9 cellular contexts compared by ENCODE assay signal in genomic region chr6:6730831-6731230, GRCh38.
DNase-seq lines count a peak whose midpoint lies in the region; ATAC-seq and TF ChIP-seq lines count a peak whose summit lies in the region.
"Had no signal": no experiment of that assay in that cellular context is flagged by ENCODE, and none has a peak within 500 bp of the region (broad histone marks: within the 10 kb centered on the region; RNA-seq: fewer than 3 reads in every experiment).

No MANE protein-coding gene starts in this region.

- no peaks in the 10 kb centered on the region for H3K9me3 ChIP-seq in AG04450 (ENCODE audit: control insufficient read depth, insufficient read depth, low read length)
- H3K9me3 ChIP-seq in colonic mucosa, result no peaks in the 10 kb centered on the region

- H3K4me1 ChIP-seq in colonic mucosa, result no peaks in the 10 kb centered on the region

- DNase-seq in AG04450 (ENCODE audit: low read depth, low spot score) (peak; percentile 82), HK-2 (ENCODE audit: unreplicated experiment) (peak; percentile 7), astrocyte of the spinal cord (ENCODE audit: low read depth, low spot score) (peak; percentile 92), kidney glomerular epithelial cell (lab: John Stamatoyannopoulos, UW) (peak; percentile 47), colonic mucosa (no peak)
- no peak for DNase-seq in activated CD4-positive, alpha-beta T cell treated with anti-CD3 and anti-CD28 coated beads for 1 hour
- DNase-seq: NCI-H2171 had no signal

- intact Hi-C loops in colonic mucosa (cut with DNase I), result no loop called here

- H3K36me3 ChIP-seq in colonic mucosa, result no peaks in the 10 kb centered on the region

- no peak overlapping the region for H3K9ac ChIP-seq in colonic mucosa (ENCODE audit: low read depth in 2 of 2, low read length in 2 of 2)

- POLR2A ChIA-PET in AG04450 (lab: Yijun Ruan, JAX), result interaction anchor here (0.6 to 1.2 kb wide), 3 partner anchors 19 to 120 kb away, joined by 3 to 5 read pairs (median 5); no protein-coding TSS in a partner anchor

- CTCF ChIA-PET in AG04450 (lab: Charles Lee), result interaction anchor here (0.6 to 2.8 kb wide), 4 partner anchors 15 to 513 kb away, joined by 3 to 16 read pairs (median 4); no protein-coding TSS in a partner anchor

- peak overlapping the region; percentile 49 for H3K27ac ChIP-seq in AG04450 (ENCODE audit: low read depth, low read length)
- H3K27ac ChIP-seq in colonic mucosa, result no peak overlapping the region

- H3K27me3 ChIP-seq in AG04450 (ENCODE audit: control insufficient read depth, insufficient read depth, low read length), result peaks cover 2% of the 10 kb centered on the region
- H3K27me3 ChIP-seq in colonic mucosa, result no peaks in the 10 kb centered on the region

- in situ Hi-C loops in astrocyte of the spinal cord (cut with HindIII; ENCODE audit: low sequenced_read_pairs), result no loop called here

- ATAC-seq in GM19467 (IDR thresholded peaks at IDR 0.05; ENCODE audit: unreplicated experiment), result no peak
- ATAC-seq in HG03196 (IDR thresholded peaks at IDR 0.05; ENCODE audit: unreplicated experiment), result no peak

- no peak for TF ChIP-seq CTCF in AG04450 (IDR thresholded peaks at IDR 0.05; ENCODE audit: low read depth, low read length)
- TF ChIP-seq CTCF in astrocyte of the spinal cord (IDR thresholded peaks at IDR 0.05; ENCODE audit: low read depth, low read length), result no peak
- TF ChIP-seq CTCF in colonic mucosa (IDR thresholded peaks at IDR 0.05), result no peak

- no peak overlapping the region for H3K4me3 ChIP-seq in AG04450 (ENCODE audit: low read depth, low read length)
- H3K4me3 ChIP-seq in astrocyte of the spinal cord (ENCODE audit: low read depth, low read length), result no peak overlapping the region
- H3K4me3 ChIP-seq in colonic mucosa, result no peak overlapping the region

Comparison
In these comparisons a context has a peak if more than half of its experiments do, and no peak if none do; other contexts are left out.
1. DNase-seq: peak in AG04450 (single experiment), HK-2 (single experiment), astrocyte of the spinal cord (single experiment) and kidney glomerular epithelial cell (single experiment); none in colonic mucosa (single experiment) and activated CD4-positive, alpha-beta T cell treated with anti-CD3 and anti-CD28 coated beads for 1 hour (single experiment).